In the genomic region with DNA sequence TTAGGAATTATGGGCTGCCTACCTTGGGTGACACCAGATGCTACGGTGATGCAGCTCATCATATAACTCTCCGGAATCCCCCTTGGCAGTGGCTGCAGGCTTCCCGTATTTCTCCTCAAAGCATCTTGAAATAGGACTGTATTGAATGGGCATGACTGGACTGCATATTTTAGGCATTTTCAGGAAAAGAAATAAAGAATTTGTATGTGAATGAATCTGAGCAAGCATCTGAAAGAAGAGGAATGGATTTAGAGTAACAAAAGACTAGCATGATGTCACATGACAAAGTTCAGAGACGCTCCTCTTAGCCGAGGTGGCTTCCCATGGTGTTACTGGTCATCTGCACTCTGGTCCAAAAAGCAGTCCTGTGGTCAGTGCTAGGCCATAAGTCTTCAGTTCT, we compare ENCODE assay signal across 1 cellular context.
TF ChIP-seq lines count a peak whose summit lies in the region.

No MANE protein-coding gene starts in this region.

TF ChIP-seq in IMR-90, 13 proteins besides CTCF, POLR2A, EP300 and RAD21 (continued from another document):
- TF ChIP-seq, protein P1, sequence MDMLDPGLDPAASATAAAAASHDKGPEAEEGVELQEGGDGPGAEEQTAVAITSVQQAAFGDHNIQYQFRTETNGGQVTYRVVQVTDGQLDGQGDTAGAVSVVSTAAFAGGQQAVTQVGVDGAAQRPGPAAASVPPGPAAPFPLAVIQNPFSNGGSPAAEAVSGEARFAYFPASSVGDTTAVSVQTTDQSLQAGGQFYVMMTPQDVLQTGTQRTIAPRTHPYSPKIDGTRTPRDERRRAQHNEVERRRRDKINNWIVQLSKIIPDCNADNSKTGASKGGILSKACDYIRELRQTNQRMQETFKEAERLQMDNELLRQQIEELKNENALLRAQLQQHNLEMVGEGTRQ (IDR thresholded peaks at IDR 0.05; ENCODE audit: low read depth, low read length), result no peak
- TF ChIP-seq MAZ (IDR thresholded peaks at IDR 0.05; ENCODE audit: borderline replicate concordance, low read depth, low read length), result no peak
- no peak for TF ChIP-seq RFX5 (IDR thresholded peaks at IDR 0.05; ENCODE audit: low read depth, low read length)
- TF ChIP-seq MXI1 (IDR thresholded peaks at IDR 0.05; ENCODE audit: borderline replicate concordance, low read depth, low read length), result no peak
- TF ChIP-seq CHD1 (IDR thresholded peaks at IDR 0.05; ENCODE audit: low read depth, low read length), result no peak
- no peak for TF ChIP-seq FOS (IDR thresholded peaks at IDR 0.05; ENCODE audit: low read depth, low read length)
- TF ChIP-seq BHLHE40 (IDR thresholded peaks at IDR 0.05; ENCODE audit: low read depth, low read length), result no peak
- TF ChIP-seq NFE2L2 (IDR thresholded peaks at IDR 0.05; ENCODE audit: low read depth, low read length), result no peak
- TF ChIP-seq SMC3 (IDR thresholded peaks at IDR 0.05; ENCODE audit: low read depth, low read length), result no peak
- no peak for TF ChIP-seq MAFK (IDR thresholded peaks at IDR 0.05; ENCODE audit: low read depth, low read length)
TF ChIP-seq in IMR-90: peak in this region for 0.
